Comparison of ENCODE assay signal across 18 cellular contexts in the genomic region with DNA sequence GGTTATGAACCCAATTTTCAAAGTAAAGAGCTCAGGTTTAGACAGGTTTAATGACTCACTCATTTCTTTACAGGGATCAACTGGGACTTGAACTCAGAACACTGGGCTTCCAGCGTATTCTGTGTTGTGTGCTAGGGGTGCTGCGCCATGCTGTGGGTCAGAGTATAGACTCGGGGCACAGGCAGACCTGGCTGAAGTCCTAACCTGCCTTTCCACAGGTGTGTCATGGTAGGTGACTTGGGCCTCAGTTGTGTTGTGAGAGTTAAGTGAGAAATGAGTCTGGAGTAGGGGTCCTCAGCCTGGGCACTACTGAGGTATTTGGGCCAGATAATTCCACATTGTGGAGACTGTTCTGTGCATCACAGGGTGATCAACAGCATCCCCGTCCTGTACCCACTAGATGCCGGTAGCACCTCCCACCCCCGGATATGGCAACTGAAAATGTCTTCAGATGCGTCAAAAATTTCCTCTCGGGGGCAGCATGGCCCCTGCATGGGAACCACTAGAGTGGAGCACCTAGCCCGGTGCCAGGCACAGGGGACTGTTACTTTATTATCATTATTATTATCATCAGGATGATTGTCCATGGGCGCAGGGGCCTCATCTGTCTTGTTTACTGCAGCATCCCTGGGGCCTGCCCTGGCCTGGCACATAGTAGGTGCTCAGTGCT.
A peak's percentile ranks its signal among the peaks of the same experiment; 100 is the strongest.
DNase-seq lines count a peak whose midpoint lies in the region; ATAC-seq and TF ChIP-seq lines count a peak whose summit lies in the region.
"Had no signal": no experiment of that assay in that cellular context is flagged by ENCODE, and none has a peak within 500 bp of the region (broad histone marks: within the 10 kb centered on the region; RNA-seq: fewer than 3 reads in every experiment).

No MANE protein-coding gene starts in this region.

- no peaks in the 10 kb centered on the region for H3K9me3 ChIP-seq in PC-9 (ENCODE audit: insufficient read depth, low read depth)
- H3K9me3 ChIP-seq: SJCRH30 had no signal

- H3K27ac ChIP-seq in PC-9, result no peak overlapping the region
- H3K27ac ChIP-seq: SJCRH30 had no signal

- H3K27me3 ChIP-seq in PC-9 (ENCODE audit: insufficient read depth, low read depth), result no peaks in the 10 kb centered on the region

- H3K4me3 ChIP-seq in PC-9, result no peak overlapping the region
- H3K4me3 ChIP-seq: SJCRH30 had no signal

- POLR2A ChIA-PET in PC-9 (lab: Charles Lee; ENCODE audit: unreplicated experiment), result no interaction called here

- no peaks in the 10 kb centered on the region for H3K79me2 ChIP-seq in PC-9 (ENCODE audit: low read depth)

- no peak overlapping the region for H3K4me2 ChIP-seq in PC-9

- no peaks in the 10 kb centered on the region for H3K9me2 ChIP-seq in PC-9 (ENCODE audit: insufficient read depth)

- intact Hi-C loops in posterior vena cava (cut with DNase I), result no loop called here
- intact Hi-C loops in PC-9 (cut with micrococcal nuclease; ENCODE audit: unreplicated experiment), result no loop called here

- H2AFZ ChIP-seq in PC-9, result no peak overlapping the region

- CTCF ChIA-PET in PC-9 (lab: Charles Lee), result no interaction called here

- no peaks in the 10 kb centered on the region for H3K36me3 ChIP-seq in PC-9 (ENCODE audit: low read depth)
- H3K36me3 ChIP-seq: SJCRH30 had no signal

- no peaks in the 10 kb centered on the region for H3K4me1 ChIP-seq in PC-9 (replicated peaks; ENCODE audit: insufficient read depth)
- H3K4me1 ChIP-seq: SJCRH30 had no signal

- H4K20me1 ChIP-seq in PC-9 (ENCODE audit: insufficient read depth), result no peaks in the 10 kb centered on the region

- DNase-seq in activated effector memory CD4-positive, alpha-beta T cell treated with anti-CD3 and anti-CD28 coated beads, Interleukin-2, amount 50 U/mL, for 16 hours, result peak; percentile 38
- DNase-seq in activated effector memory CD4-positive, alpha-beta T cell treated with Interleukin-2 at 50 U/mL for 16 hours, result no peak
- DNase-seq in ecto neural progenitor cell (ENCODE audit: low spot score) (peak; percentile 15), posterior vena cava (ENCODE audit: low spot score) (peak; percentile 52), NCI-H187 treated with DMSO at 0.1 percent for 48 hours (lab: John Stamatoyannopoulos, UW) (no peak), PC-9 (no peak)
- DNase-seq: DMS53, GDM1, GOT3, HCEC 1CT, IMR-90, NCI-H1694, NCI-H2081 treated with DMSO at 0.1 percent for 48 hours, NCI-H2171 treated with DMSO at 0.1 percent for 48 hours, NCI-H446, NCI-H526, SJCRH30 had no signal

- no TSS peak for BruUV-seq in PC-9 (replicated peaks; lab: Mats Ljungman, UMichigan)

- ATAC-seq in HG02852 (IDR thresholded peaks at IDR 0.05; ENCODE audit: unreplicated experiment), result no peak

- no peaks in the 10 kb centered on the region for H3F3A ChIP-seq in PC-9 (ENCODE audit: insufficient read depth, low read depth)

- TF ChIP-seq CTCF in PC-9 (conservative IDR thresholded peaks at IDR 0.05), result no peak

Comparison
In these comparisons a context has a peak if more than half of its experiments do, and no peak if none do; other contexts are left out.
1. DNase-seq: peak in activated effector memory CD4-positive, alpha-beta T cell treated with anti-CD3 and anti-CD28 coated beads, Interleukin-2, amount 50 U/mL, for 16 hours (single experiment), ecto neural progenitor cell (single experiment) and posterior vena cava (single experiment); none in activated effector memory CD4-positive, alpha-beta T cell treated with Interleukin-2 at 50 U/mL for 16 hours (single experiment), NCI-H187 treated with DMSO at 0.1 percent for 48 hours (single experiment) and PC-9 (0 of 2).